26 cellular contexts compared by ENCODE assay signal in genomic region chr6:16430661-16431089, GRCh38.
DNase-seq lines count a peak whose midpoint lies in the region; ATAC-seq and TF ChIP-seq lines count a peak whose summit lies in the region.
"Had no signal": no experiment of that assay in that cellular context is flagged by ENCODE, and none has a peak within 500 bp of the region (broad histone marks: within the 10 kb centered on the region; RNA-seq: fewer than 3 reads in every experiment).

No MANE protein-coding gene starts in this region.

- no peaks in the 10 kb centered on the region for H4K20me1 ChIP-seq in IMR-90 (ENCODE audit: insufficient read depth, low read length)
- H4K20me1 ChIP-seq in fibroblast of lung (ENCODE audit: control insufficient read depth, extremely low read depth, insufficient read depth, low read length): no peaks in the 10 kb centered on the region

- no peak for ATAC-seq in CD4-positive, CD25-positive, alpha-beta regulatory T cell (ENCODE audit: low read depth in 2 of 2)
- ATAC-seq in IMR-90 (ENCODE audit: low read depth) (peak; percentile 48), HG03097 (IDR thresholded peaks at IDR 0.05; ENCODE audit: low FRiP score, unreplicated experiment) (no peak)
- ATAC-seq: HCT116; naive thymus-derived CD4-positive, alpha-beta T cell had no signal

- no peak overlapping the region for H3K56ac ChIP-seq in IMR-90 (ENCODE audit: extremely low read depth, insufficient read depth, low read length)

- H3K4me2 ChIP-seq in IMR-90 (ENCODE audit: low read depth, low read length): 0 out of 2 replicates have a peak overlapping the region, but pooled peaks have one; percentile 14
- no peak overlapping the region for H3K4me2 ChIP-seq in fibroblast of lung (ENCODE audit: extremely low read depth, insufficient read depth, low read length)

- no peak overlapping the region for H2BK120ac ChIP-seq in IMR-90 (ENCODE audit: low read depth, low read length)

- H3K79me1 ChIP-seq in IMR-90 (ENCODE audit: low read depth in 1 of 2, low read length in 2 of 2): peaks cover 0 to 22% of the 10 kb centered on the region in 2 experiments; a peak in 3 of 4 replicates

- no peak for TF ChIP-seq POLR2A in IMR-90 (IDR thresholded peaks at IDR 0.05; ENCODE audit: low read depth, low read length)

- H3K27me3 ChIP-seq in CD4-positive, CD25-positive, alpha-beta regulatory T cell (ENCODE audit: control insufficient read depth, insufficient read depth, low read length): no peaks in the 10 kb centered on the region
- H3K27me3 ChIP-seq in IMR-90 (ENCODE audit: control insufficient read depth, insufficient read depth, low read length) (no peaks in the 10 kb centered on the region), fibroblast of lung (ENCODE audit: control insufficient read depth, insufficient read depth, low read length) (no peaks in the 10 kb centered on the region), tibial artery (no peaks in the 10 kb centered on the region)
- H3K27me3 ChIP-seq: MG63, thyroid gland had no signal

- peaks cover 43% of the 10 kb centered on the region for H3K4me1 ChIP-seq in CD4-positive, CD25-positive, alpha-beta regulatory T cell (ENCODE audit: control insufficient read depth, insufficient read depth, low read length, poor library complexity, severe bottlenecking)
- H3K4me1 ChIP-seq in IMR-90 (ENCODE audit: control insufficient read depth, insufficient read depth, low read length) (peaks cover 17% of the 10 kb centered on the region), fibroblast of lung (ENCODE audit: control insufficient read depth, extremely low read depth, insufficient read depth, low read length) (peaks cover 11% of the 10 kb centered on the region), tibial artery (peaks cover 0 to 59% (median 43%) of the 10 kb centered on the region in 4 donors)

- POLR2A ChIA-PET in IMR-90 (lab: Charles Lee; ENCODE audit: unreplicated experiment): no interaction called here

- H2AFZ ChIP-seq in IMR-90 (replicated peaks; ENCODE audit: low read length, poor library complexity) (no peak overlapping the region), fibroblast of lung (ENCODE audit: low read length) (no peak overlapping the region)

- TF ChIP-seq CTCF in IMR-90 (conservative IDR thresholded peaks at IDR 0.05; ENCODE audit: low read depth, low read length) (no peak), fibroblast of lung (conservative IDR thresholded peaks at IDR 0.05 in 1 of 2, IDR thresholded peaks at IDR 0.05 in 1 of 2; ENCODE audit: low read depth in 1 of 2, low read length in 2 of 2) (no peak), osteocyte (IDR thresholded peaks at IDR 0.05) (no peak), tibial artery (IDR thresholded peaks at IDR 0.05) (no peak)

- H4K5ac ChIP-seq in IMR-90 (ENCODE audit: low read depth, low read length): 0 out of 2 replicates have a peak overlapping the region, but pooled peaks have one; percentile 54

- H3K36me3 ChIP-seq in CD4-positive, CD25-positive, alpha-beta regulatory T cell (ENCODE audit: control insufficient read depth, insufficient read depth, low read length): peaks cover 4% of the 10 kb centered on the region
- H3K36me3 ChIP-seq in IMR-90 (ENCODE audit: control insufficient read depth, insufficient read depth, low read length) (no peaks in the 10 kb centered on the region), fibroblast of lung (ENCODE audit: control insufficient read depth, insufficient read depth, low read length) (no peaks in the 10 kb centered on the region), tibial artery (no peaks in the 10 kb centered on the region)
- H3K36me3 ChIP-seq: MG63, thyroid gland had no signal

- no TSS peak for BruUV-seq in IMR-90 (replicated peaks; lab: Mats Ljungman, UMichigan)

- no peaks in the 10 kb centered on the region for H3K27me3 Mint-ChIP-seq in CD4-positive, CD25-positive, alpha-beta regulatory T cell
- H3K27me3 Mint-ChIP-seq in osteocyte (ENCODE audit: unreplicated experiment): no peaks in the 10 kb centered on the region
- H3K27me3 Mint-ChIP-seq: B cell; naive thymus-derived CD4-positive, alpha-beta T cell had no signal

- dilution Hi-C loops in IMR-90 (cut with HindIII; ENCODE audit: low sequenced_read_pairs, unreplicated experiment): no loop called here

- H3K79me2 ChIP-seq in fibroblast of lung (ENCODE audit: control insufficient read depth, insufficient read depth, low read length): no peaks in the 10 kb centered on the region

- H3K36me3 Mint-ChIP-seq in CD4-positive, CD25-positive, alpha-beta regulatory T cell: peaks cover 26% of the 10 kb centered on the region
- H3K36me3 Mint-ChIP-seq in osteocyte (ENCODE audit: unreplicated experiment): peaks cover 22% of the 10 kb centered on the region

- H2BK15ac ChIP-seq in IMR-90 (ENCODE audit: low read depth, low read length): no peak overlapping the region

- no peak overlapping the region for H2AK5ac ChIP-seq in IMR-90 (ENCODE audit: low read depth, low read length)

- no peak overlapping the region for H3K27ac ChIP-seq in CD4-positive, CD25-positive, alpha-beta regulatory T cell (ENCODE audit: insufficient read depth, low read length, poor library complexity, severe bottlenecking)
- peak overlapping the region; percentile 19; the same call in 1 of the 2 replicates for H3K27ac ChIP-seq in IMR-90 (ENCODE audit: insufficient read depth, low read length)
- no peak overlapping the region for H3K27ac ChIP-seq in fibroblast of lung (ENCODE audit: insufficient read depth, low read length)
- peak overlapping the region in 1 of 2 donors; percentile 71 for H3K27ac ChIP-seq in tibial artery
- H3K27ac ChIP-seq: epithelial cell of prostate, thyroid gland had no signal

- intact Hi-C loops in IMR-90 (cut with micrococcal nuclease) (loop anchor here (5.0 kb wide), 1 partner anchor 82 kb away; no protein-coding TSS in a partner anchor), tibial artery (cut with DNase I; ENCODE audit: low total_unique reads) (no loop called here)

- H3K27ac Mint-ChIP-seq in CD4-positive, CD25-positive, alpha-beta regulatory T cell: peak overlapping the region in 2 of 3 donors; percentile 51 to 80
- H3K27ac Mint-ChIP-seq in osteocyte (ENCODE audit: unreplicated experiment): peak overlapping the region; percentile 55
- H3K27ac Mint-ChIP-seq: naive thymus-derived CD4-positive, alpha-beta T cell had no signal

- H3K4ac ChIP-seq in IMR-90 (ENCODE audit: low read depth, low read length): peak overlapping the region; percentile 22; the same call in 1 of the 2 replicates

- peak overlapping the region in 1 of 4 donors; percentile 30 for H3K4me3 Mint-ChIP-seq in CD4-positive, CD25-positive, alpha-beta regulatory T cell
- H3K4me3 Mint-ChIP-seq in osteocyte (ENCODE audit: unreplicated experiment): no peak overlapping the region
- H3K4me3 Mint-ChIP-seq: naive thymus-derived CD4-positive, alpha-beta T cell had no signal

- H3K18ac ChIP-seq in IMR-90 (ENCODE audit: low read depth, low read length): 0 out of 2 replicates have a peak overlapping the region, but pooled peaks have one; percentile 29

- no peak overlapping the region for H3K4me3 ChIP-seq in CD4-positive, CD25-positive, alpha-beta regulatory T cell (ENCODE audit: low read depth, low read length)
- H3K4me3 ChIP-seq in IMR-90 (ENCODE audit: insufficient read depth, low read depth, low read length) (no peak overlapping the region), fibroblast of lung (replicated peaks in 1 of 4; ENCODE audit: control extremely low read depth in 1 of 4, insufficient read depth in 1 of 4, low read depth in 3 of 4, low read length in 4 of 4) (no peak overlapping the region), tibial artery (no peak overlapping the region)
- H3K4me3 ChIP-seq: MG63, thyroid gland had no signal

- H2AK9ac ChIP-seq in IMR-90 (replicated peaks; ENCODE audit: low read depth, low read length, poor library complexity): no peak overlapping the region

- H2BK5ac ChIP-seq in IMR-90 (ENCODE audit: low read depth, low read length, poor library complexity, severe bottlenecking): no peak overlapping the region

- TF ChIP-seq RAD21 in IMR-90 (IDR thresholded peaks at IDR 0.05; ENCODE audit: low read length): no peak

- peaks cover 3% of the 10 kb centered on the region for H3K9me1 ChIP-seq in IMR-90 (ENCODE audit: insufficient read depth, low read length)

- no peak overlapping the region for H4K91ac ChIP-seq in IMR-90 (ENCODE audit: insufficient read depth, low read depth, low read length)

- H3K9ac ChIP-seq in IMR-90 (ENCODE audit: low read depth, low read length) (no peak overlapping the region), fibroblast of lung (ENCODE audit: insufficient read depth, low read length) (no peak overlapping the region)

- CTCF ChIA-PET in IMR-90 (lab: Yijun Ruan, JAX): no interaction called here

- in situ Hi-C loops in IMR-90 (cut with MboI; ENCODE audit: low sequenced_read_pairs): no loop called here

- peaks cover 0 to 3% (median 0%) of the 10 kb centered on the region in 7 donors for H3K9me3 Mint-ChIP-seq in CD4-positive, CD25-positive, alpha-beta regulatory T cell
- H3K9me3 Mint-ChIP-seq in osteocyte (ENCODE audit: unreplicated experiment): peaks cover 4% of the 10 kb centered on the region

- H4K8ac ChIP-seq in IMR-90 (ENCODE audit: low read depth in 2 of 2, low read length in 2 of 2): 0 out of 4 replicates have a peak overlapping the region, but pooled peaks of 1 of the 2 experiments have one; percentile 7

- H3K9me3 ChIP-seq in CD4-positive, CD25-positive, alpha-beta regulatory T cell (ENCODE audit: control insufficient read depth in 2 of 2, low read length in 2 of 2): no peaks in the 10 kb centered on the region
- H3K9me3 ChIP-seq in IMR-90 (ENCODE audit: control insufficient read depth, insufficient read depth, low read length) (no peaks in the 10 kb centered on the region), fibroblast of lung (ENCODE audit: control insufficient read depth, insufficient read depth, low read depth, low read length) (no peaks in the 10 kb centered on the region), tibial artery (no peaks in the 10 kb centered on the region)
- H3K9me3 ChIP-seq: MG63, thyroid gland had no signal

- 0 out of 2 replicates have a peak overlapping the region, but pooled peaks have one; percentile 30 for H3K14ac ChIP-seq in IMR-90 (replicated peaks; ENCODE audit: low read depth, low read length)

- H2BK20ac ChIP-seq in IMR-90 (ENCODE audit: low read depth, low read length): no peak overlapping the region

- peak overlapping the region; percentile 35; the same call in 1 of the 2 replicates for H3K23ac ChIP-seq in IMR-90 (ENCODE audit: low read depth, low read length)

- DNase-seq in CD4-positive, CD25-positive, alpha-beta regulatory T cell: no peak
- DNase-seq in IMR-90 (peak; percentile 62), fibroblast of lung (ENCODE audit: low read depth in 2 of 2) (peak; percentile 45 to 64), osteocyte (ENCODE audit: extremely low spot score, unreplicated experiment) (no peak), tibial artery (no peak)
- no peak for DNase-seq in activated CD8-positive, alpha-beta memory T cell treated with anti-CD3 and anti-CD28 coated beads, Interleukin-2, amount 50 U/mL, for 4 hours
- DNase-seq: activated CD4-positive, alpha-beta T cell treated with anti-CD3 and anti-CD28 coated beads for 48 hours; activated gamma-delta T cell treated with Interleukin-2 at 50 U/mL for 16 hours; amygdala; caudate nucleus; kidney glomerular epithelial cell; mesenchymal stem cell; MG63; naive thymus-derived CD4-positive, alpha-beta T cell; NCI-H1417 treated with DMSO at 0.1 percent for 48 hours; NCI-H2171; NCI-H774; OCI-M1; SIG-M5; stimulated activated naive CD4-positive, alpha-beta T cell treated with Interleukin-2 at 50 U/mL for 16 hours; T-helper 1 cell; thyroid gland had no signal

- peaks cover 30 to 89% (median 58%) of the 10 kb centered on the region in 4 donors for H3K4me1 Mint-ChIP-seq in CD4-positive, CD25-positive, alpha-beta regulatory T cell
- peaks cover 44% of the 10 kb centered on the region for H3K4me1 Mint-ChIP-seq in osteocyte (ENCODE audit: unreplicated experiment)

- WGBS in IMR-90 (ENCODE audit: extremely low coverage in 2 of 2, insufficient read length in 1 of 2), 2 experiments: no CpG with 5 or more reads among the region's 9 CpGs

Comparison
In these comparisons a context has a peak if more than half of its experiments do, and no peak if none do; other contexts are left out.
1. DNase-seq: peak in IMR-90 (single experiment) and fibroblast of lung (2 of 2); none in CD4-positive, CD25-positive, alpha-beta regulatory T cell (0 of 3), osteocyte (single experiment), activated CD8-positive, alpha-beta memory T cell treated with anti-CD3 and anti-CD28 coated beads, Interleukin-2, amount 50 U/mL, for 4 hours (single experiment) and tibial artery (0 of 2).